Comparison of ENCODE assay signal across 24 cellular contexts in the genomic region with DNA sequence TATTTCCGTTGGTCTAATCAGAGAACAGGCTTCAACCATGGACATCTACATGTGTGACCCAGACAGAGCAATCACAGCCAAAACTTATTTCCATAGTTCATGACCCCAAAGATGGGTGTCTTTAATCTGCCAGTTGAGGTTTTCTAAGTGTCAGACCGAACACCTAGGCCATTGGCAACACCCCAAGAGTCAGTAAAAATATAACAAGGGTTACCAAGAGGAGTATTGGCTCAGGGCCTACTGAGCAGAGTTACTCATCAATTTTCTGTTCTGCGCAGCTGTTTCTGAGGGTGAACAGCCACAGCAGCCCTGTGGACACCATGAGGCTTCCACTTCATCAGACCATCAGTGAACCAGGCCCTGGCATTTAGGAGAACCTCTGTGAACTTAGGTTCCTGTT. TPM values are rescaled to one million over a fixed set of nuclear protein-coding genes. Genes with fewer than 3 reads are reported as not detected.
DNase-seq lines count a peak whose midpoint lies in the region; ATAC-seq, FAIRE-seq and TF ChIP-seq lines count a peak whose summit lies in the region.
"Had no signal": no experiment of that assay in that cellular context is flagged by ENCODE, and none has a peak within 500 bp of the region (broad histone marks: within the 10 kb centered on the region; RNA-seq: fewer than 3 reads in every experiment).

No MANE protein-coding gene starts in this region.

- POLR2A ChIA-PET in HepG2 (lab: Yijun Ruan, JAX): no interaction called here

- TF ChIP-seq RAD21 in liver (IDR thresholded peaks at IDR 0.05) (peak; percentile 35 to 46), HepG2 (CRISPR knock-in tag; IDR thresholded peaks at IDR 0.05) (no peak)

- H3K9ac ChIP-seq in liver (ENCODE audit: low read depth in 1 of 2, low read length in 2 of 2): no peak overlapping the region
- H3K9ac ChIP-seq in HepG2 (ENCODE audit: insufficient read depth, low read depth, low read length): no peak overlapping the region
- H3K9ac ChIP-seq: BLaER1 treated with 17β-estradiol and CSF1 and Interleukin-3, amounts not matched to agents 10 nM and 100 nM had no signal

- TF ChIP-seq EP300 in HepG2 (IDR thresholded peaks at IDR 0.05; ENCODE audit: low read depth in 2 of 2, low read length in 2 of 2): no peak
- no peak for TF ChIP-seq EP300 in HepG2 (CRISPR knock-in tag; IDR thresholded peaks at IDR 0.05; ENCODE audit: borderline replicate concordance)

- ATAC-seq in HepG2: no peak
- ATAC-seq in mucosa of descending colon: peak; percentile 27
- no peak for ATAC-seq in aorta (ENCODE audit: low FRiP score)

- H3K27me3 ChIP-seq in liver (ENCODE audit: control insufficient read depth in 4 of 4, insufficient read depth in 4 of 4, low read length in 3 of 4) (no peaks in the 10 kb centered on the region), HepG2 (ENCODE audit: control insufficient read depth in 1 of 2, insufficient read depth in 2 of 2, low read length in 2 of 2) (no peaks in the 10 kb centered on the region), small intestine (ENCODE audit: control insufficient read depth in 2 of 2, insufficient read depth in 2 of 2, low read length in 2 of 2) (no peaks in the 10 kb centered on the region), aorta (ENCODE audit: control insufficient read depth in 1 of 2, insufficient read depth in 2 of 2, low read length in 1 of 2) (no peaks in the 10 kb centered on the region)
- H3K27me3 ChIP-seq: BLaER1 treated with 17β-estradiol and CSF1 and Interleukin-3, amounts not matched to agents 10 nM and 100 nM had no signal

- H3K4me1 ChIP-seq in liver (ENCODE audit: control insufficient read depth in 4 of 4, insufficient read depth in 4 of 4, low read length in 3 of 4) (peaks cover 2 to 34% (median 7%) of the 10 kb centered on the region in 4 donors), HepG2 (ENCODE audit: insufficient read depth, low read length) (peaks cover 46% of the 10 kb centered on the region), mucosa of descending colon (ENCODE audit: low read depth) (no peaks in the 10 kb centered on the region), small intestine (ENCODE audit: control insufficient read depth in 2 of 2, insufficient read depth in 1 of 2, low read depth in 1 of 2, low read length in 1 of 2) (peaks cover 0 to 2% of the 10 kb centered on the region in 2 donors), aorta (ENCODE audit: control insufficient read depth in 1 of 2, insufficient read depth in 2 of 2, low read length in 2 of 2) (no peaks in the 10 kb centered on the region)

- no peak overlapping the region for H2AFZ ChIP-seq in HepG2 (ENCODE audit: low read length)
- H2AFZ ChIP-seq: PC-9 had no signal

- no peak overlapping the region for H3K4me2 ChIP-seq in HepG2 (ENCODE audit: low read depth, low read length)
- H3K4me2 ChIP-seq: BLaER1 treated with 17β-estradiol and CSF1 and Interleukin-3, amounts not matched to agents 10 nM and 100 nM; PC-9 had no signal

- DNase-seq in HepG2 (ENCODE audit: low spot score) (no peak), fibroblast of mammary gland (ENCODE audit: low read depth) (peak; percentile 21), mucosa of descending colon (no peak), small intestine (peak; percentile 42), GM12891 (ENCODE audit: insufficient read length, low spot score) (no peak), aorta (no peak), hepatic stellate cell (ENCODE audit: low spot score) (no peak)
- DNase-seq: AML-193; CD4-positive, alpha-beta T cell; MV-4-11; NCI-H1105; NCI-H1436 treated with DMSO at 0.1 percent for 48 hours; NCI-H187 treated with DMSO at 0.1 percent for 48 hours; NCI-H2171 treated with DMSO at 0.1 percent for 48 hours; NCI-H345; NCI-H510A treated with DMSO at 0.1 percent for 48 hours; PC-9; Right ventricle myocardium superior had no signal

- H3K4me3 ChIP-seq in liver (ENCODE audit: low read depth in 1 of 3, low read length in 3 of 3) (no peak overlapping the region), HepG2 (replicated peaks in 1 of 3; ENCODE audit: insufficient read depth in 1 of 3, low read depth in 2 of 3, low read length in 3 of 3) (no peak overlapping the region), fibroblast of mammary gland (ENCODE audit: control insufficient read depth, low read depth, low read length) (no peak overlapping the region), mucosa of descending colon (no peak overlapping the region), small intestine (ENCODE audit: low read depth in 1 of 2, low read length in 2 of 2) (no peak overlapping the region), aorta (ENCODE audit: low read length in 2 of 2) (no peak overlapping the region)
- H3K4me3 ChIP-seq: BLaER1 treated with 17β-estradiol and CSF1 and Interleukin-3, amounts not matched to agents 10 nM and 100 nM; PC-9 had no signal

- H3K36me3 ChIP-seq in liver (ENCODE audit: control insufficient read depth in 4 of 4, insufficient read depth in 3 of 4, low read depth in 1 of 4, low read length in 3 of 4) (peaks cover 0 to 19% (median 13%) of the 10 kb centered on the region in 4 donors), HepG2 (replicated peaks in 1 of 2; ENCODE audit: control insufficient read depth in 1 of 2, insufficient read depth in 2 of 2, low read length in 2 of 2) (peaks cover 6 to 13% of the 10 kb centered on the region in 2 experiments), mucosa of descending colon (ENCODE audit: low read depth) (peaks cover 6% of the 10 kb centered on the region), small intestine (ENCODE audit: control insufficient read depth in 2 of 2, insufficient read depth in 2 of 2, low read length in 2 of 2) (peaks cover 0 to 6% of the 10 kb centered on the region in 2 donors), aorta (ENCODE audit: control insufficient read depth in 1 of 2, insufficient read depth in 2 of 2, low read length in 1 of 2) (peaks cover 0 to 2% of the 10 kb centered on the region in 2 donors)

- no TSS peak for BruUV-seq in HepG2 (replicated peaks; lab: Mats Ljungman, UMichigan)

- TF ChIP-seq CTCF in liver (IDR thresholded peaks at IDR 0.05; ENCODE audit: low read depth, low read length, missing input control): no peak
- no peak for TF ChIP-seq CTCF in HepG2 (CRISPR knock-in tag; IDR thresholded peaks at IDR 0.05)
- no peak for TF ChIP-seq CTCF in fibroblast of mammary gland (conservative IDR thresholded peaks at IDR 0.05; ENCODE audit: control insufficient read depth, insufficient read depth, low read depth, low read length)
- no peak for TF ChIP-seq CTCF in mucosa of descending colon (IDR thresholded peaks at IDR 0.05)

- no peaks in the 10 kb centered on the region for H3K79me2 ChIP-seq in HepG2 (ENCODE audit: insufficient read depth, low read length)

- H3K9me3 ChIP-seq in liver (ENCODE audit: control insufficient read depth in 4 of 4, low read length in 3 of 4) (no peaks in the 10 kb centered on the region), HepG2 (ENCODE audit: low read length) (no peaks in the 10 kb centered on the region), mucosa of descending colon (no peaks in the 10 kb centered on the region), small intestine (ENCODE audit: control insufficient read depth, low read depth) (no peaks in the 10 kb centered on the region), aorta (ENCODE audit: control insufficient read depth, low read length) (no peaks in the 10 kb centered on the region)
- H3K9me3 ChIP-seq: BLaER1 treated with 17β-estradiol and CSF1 and Interleukin-3, amounts not matched to agents 10 nM and 100 nM had no signal

- intact Hi-C loops in HepG2 (cut with micrococcal nuclease; ENCODE audit: unreplicated experiment): no loop called here
- intact Hi-C loops in mucosa of descending colon (cut with DNase I, micrococcal nuclease): no loop called here
- intact Hi-C loops in aorta (cut with DNase I): no loop called here

- no peaks in the 10 kb centered on the region for H4K20me1 ChIP-seq in HepG2 (ENCODE audit: insufficient read depth, low read length)

- CTCF ChIA-PET in HepG2 (lab: Yijun Ruan, JAX; ENCODE audit: low intra/inter-chr PET ratio, low total read pairs): no interaction called here

- in situ Hi-C loops in HepG2 (cut with HindIII; ENCODE audit: extremely low pct_ligation_motif_present, low pct_unique_long_range_greater_than_20kb): no loop called here

- TF ChIP-seq POLR2A in HepG2 (IDR thresholded peaks at IDR 0.05; ENCODE audit: insufficient read depth in 1 of 2, low read depth in 2 of 2, low read length in 2 of 2) (no peak), GM12891 (IDR thresholded peaks at IDR 0.05; ENCODE audit: low read depth, low read length) (no peak)

- H3K27ac ChIP-seq in liver (ENCODE audit: low read depth in 1 of 2, low read length in 2 of 2) (peak overlapping the region; percentile 52 to 59), HepG2 (ENCODE audit: extremely low read length, insufficient read depth, low read length) (no peak overlapping the region), small intestine (ENCODE audit: low read depth in 1 of 2, low read length in 1 of 2) (no peak overlapping the region), aorta (ENCODE audit: low read depth in 1 of 2, low read length in 2 of 2) (no peak overlapping the region)
- H3K27ac ChIP-seq: BLaER1 treated with 17β-estradiol and CSF1 and Interleukin-3, amounts not matched to agents 10 nM and 100 nM; PC-9 had no signal

- WGBS in liver: 38% methylated on average over 3 of the region's 3 CpGs
- 92% methylated on average over 3 of the region's 3 CpGs for WGBS in HepG2 (ENCODE audit: low lambda C conversion rate)
- WGBS in small intestine, 3 donors: 36 to 78% (median 46%) methylated on average over 3 of the region's 3 CpGs
- 92 to 93% methylated on average over 3 of the region's 3 CpGs for WGBS in aorta, 2 donors

- FAIRE-seq in HepG2 (lab: Jason Lieb, UNC) (no peak), small intestine (lab: Jason Lieb, UNC) (no peak), GM12891 (lab: Jason Lieb, UNC) (no peak)
- FAIRE-seq: A204.1, G401.6, H54 had no signal

RNA-seq across cellular contexts. Expression of gene GUCD1, which starts 18.8 kb away (rescaled TPM):
- 100 to 1,000 TPM; 176 to 202 TPM for total RNA-seq in liver
- polyA plus RNA-seq in liver: 100 to 1,000 TPM; 118 to 182 TPM
- 125 and 128 TPM in 2 replicates for total RNA-seq in HepG2 (2016; rRNA removed; fragmentation: Illumina TruSeq; extraction: Trizol)
- total RNA-seq in HepG2 (2016; cell fraction: cytosol; rRNA removed; fragmentation: Illumina TruSeq; extraction: Trizol; ENCODE audit: low read depth): 57.0 and 62.1 TPM in 2 replicates
- total RNA-seq in HepG2 (2016; cell fraction: insoluble cytoplasmic fraction; rRNA removed; fragmentation: Illumina TruSeq; extraction: Trizol): 114 and 129 TPM in 2 replicates
- 156 and 159 TPM in 2 replicates for total RNA-seq in HepG2 (2016; cell fraction: membrane; rRNA removed; fragmentation: Illumina TruSeq; extraction: Trizol)
- total RNA-seq in HepG2 (2016; cell fraction: nucleus; rRNA removed; fragmentation: Illumina TruSeq; extraction: Trizol): 69.6 and 73.3 TPM in 2 replicates
- polyA plus RNA-seq in HepG2 (2011; rRNA removed): 245 and 282 TPM in 2 replicates
- 177 and 210 TPM in 2 replicates for polyA plus RNA-seq in HepG2 (2011; cell fraction: cytosol; rRNA removed)
- 217 and 220 TPM in 2 replicates for polyA plus RNA-seq in HepG2 (2011; cell fraction: nucleus; rRNA removed)
- 123 and 145 TPM in 2 replicates for polyA plus RNA-seq in HepG2 (2012)
- polyA plus RNA-seq in HepG2 (2016; cell fraction: cytosol; fragmentation: Illumina TruSeq; extraction: Trizol; ENCODE audit: low read depth): 33.4 and 34.1 TPM in 2 replicates
- 101 and 109 TPM in 2 replicates for polyA plus RNA-seq in HepG2 (2016; cell fraction: insoluble cytoplasmic fraction; fragmentation: Illumina TruSeq; extraction: Trizol; ENCODE audit: low read depth)
- 91.3 and 96.0 TPM in 2 replicates for polyA plus RNA-seq in HepG2 (2016; cell fraction: membrane; fragmentation: Illumina TruSeq; extraction: Trizol; ENCODE audit: low read depth)
- polyA plus RNA-seq in HepG2 (2016; cell fraction: nucleus; fragmentation: Illumina TruSeq; extraction: Trizol; ENCODE audit: insufficient read depth, low read depth): 119 and 131 TPM in 2 replicates
- polyA minus RNA-seq in HepG2 (2011; rRNA and poly(A)+ RNA removed; ENCODE audit: low replicate concordance): 194 and 636 TPM in 2 replicates
- 178 and 203 TPM in 2 replicates for polyA minus RNA-seq in HepG2 (2011; cell fraction: cytosol; rRNA and poly(A)+ RNA removed)
- 53.7 and 80.4 TPM in 2 replicates for polyA minus RNA-seq in HepG2 (2011; cell fraction: nucleus; rRNA and poly(A)+ RNA removed)
- total RNA-seq in mucosa of descending colon: 100 to 1,000 TPM; 188 to 243 (median 242) TPM
- 100 to 1,000 TPM; 147 to 494 (median 469) TPM for polyA plus RNA-seq in small intestine
- 60.7 TPM for polyA plus RNA-seq in GM12891 (2012; ENCODE audit: low read depth, missing spikeins)
- 10 to 100 TPM; 60.7 to 67.0 TPM for total RNA-seq in aorta
- 10 to 100 TPM; 42.2 to 71.6 TPM for polyA plus RNA-seq in aorta

RNA-seq across cellular contexts. Expression of gene SNRPD3, which starts 19.7 kb away (rescaled TPM):
- total RNA-seq in liver (100 to 1,000 TPM in 1 of 2 donors, 10 to 100 TPM in 1; 91.3 to 128 TPM), HepG2 (2016; rRNA removed; fragmentation: Illumina TruSeq; extraction: Trizol) (209 and 287 TPM in 2 replicates), mucosa of descending colon (10 to 100 TPM; 56.6 to 77.6 (median 77.2) TPM), aorta (10 to 100 TPM; 43.4 to 44.8 TPM)
- polyA plus RNA-seq in liver (10 to 100 TPM; 57.2 to 80.6 TPM), HepG2 (2011; rRNA removed) (107 and 110 TPM in 2 replicates), small intestine (100 to 1,000 TPM; 150 to 162 (median 156) TPM), aorta (10 to 100 TPM; 75.2 to 91.4 TPM)
- 29.0 and 31.7 TPM in 2 replicates for total RNA-seq in HepG2 (2016; cell fraction: cytosol; rRNA removed; fragmentation: Illumina TruSeq; extraction: Trizol; ENCODE audit: low read depth)
- 214 and 298 TPM in 2 replicates for total RNA-seq in HepG2 (2016; cell fraction: insoluble cytoplasmic fraction; rRNA removed; fragmentation: Illumina TruSeq; extraction: Trizol)
- total RNA-seq in HepG2 (2016; cell fraction: membrane; rRNA removed; fragmentation: Illumina TruSeq; extraction: Trizol): 35.4 and 36.1 TPM in 2 replicates
- total RNA-seq in HepG2 (2016; cell fraction: nucleus; rRNA removed; fragmentation: Illumina TruSeq; extraction: Trizol): 83.7 and 87.5 TPM in 2 replicates
- 278 and 291 TPM in 2 replicates for polyA plus RNA-seq in HepG2 (2011; cell fraction: cytosol; rRNA removed)
- polyA plus RNA-seq in HepG2 (2011; cell fraction: nucleus; rRNA removed): 55.5 and 61.4 TPM in 2 replicates
- 178 and 251 TPM in 2 replicates for polyA plus RNA-seq in HepG2 (2012)
- 35.3 and 40.6 TPM in 2 replicates for polyA plus RNA-seq in HepG2 (2016; cell fraction: cytosol; fragmentation: Illumina TruSeq; extraction: Trizol; ENCODE audit: low read depth)
- 420 and 438 TPM in 2 replicates for polyA plus RNA-seq in HepG2 (2016; cell fraction: insoluble cytoplasmic fraction; fragmentation: Illumina TruSeq; extraction: Trizol; ENCODE audit: low read depth)
- polyA plus RNA-seq in HepG2 (2016; cell fraction: membrane; fragmentation: Illumina TruSeq; extraction: Trizol; ENCODE audit: low read depth): 35.8 and 37.4 TPM in 2 replicates
- polyA plus RNA-seq in HepG2 (2016; cell fraction: nucleus; fragmentation: Illumina TruSeq; extraction: Trizol; ENCODE audit: insufficient read depth, low read depth): 132 and 146 TPM in 2 replicates
- polyA minus RNA-seq in HepG2 (2011; rRNA and poly(A)+ RNA removed; ENCODE audit: low replicate concordance): 134 and 369 TPM in 2 replicates
- polyA minus RNA-seq in HepG2 (2011; cell fraction: cytosol; rRNA and poly(A)+ RNA removed): 72.3 and 74.0 TPM in 2 replicates
- 83.2 and 93.4 TPM in 2 replicates for polyA minus RNA-seq in HepG2 (2011; cell fraction: nucleus; rRNA and poly(A)+ RNA removed)
- polyA plus RNA-seq in GM12891 (2012; ENCODE audit: low read depth, missing spikeins): 167 TPM

RNA-seq across cellular contexts. Expression of gene UPB1, which starts 41.0 kb away (rescaled TPM):
- total RNA-seq in liver (10 to 100 TPM in 1 of 2 donors, 1 to 10 TPM in 1; 7.1 to 67.6 TPM), HepG2 (2016; rRNA removed; fragmentation: Illumina TruSeq; extraction: Trizol) (0.60 and 1.2 TPM in 2 replicates), mucosa of descending colon (under 1 TPM; 0.16 to 0.20 (median 0.19) TPM), aorta (1 to 10 TPM; 1.2 to 1.6 TPM)
- polyA plus RNA-seq in liver (100 to 1,000 TPM in 1 of 2 donors, 10 to 100 TPM in 1; 50.0 to 115 TPM), HepG2 (2011; rRNA removed) (0.38 and 0.59 TPM in 2 replicates), small intestine (1 to 10 TPM in 2 of 3 donors, under 1 TPM in 1; 0.12 to 4.3 (median 1.8) TPM), aorta (under 1 TPM; 0.38 to 0.72 TPM)
- total RNA-seq in HepG2 (2016; cell fraction: cytosol; rRNA removed; fragmentation: Illumina TruSeq; extraction: Trizol; ENCODE audit: low read depth): 0.53 and 0.61 TPM in 2 replicates
- total RNA-seq in HepG2 (2016; cell fraction: insoluble cytoplasmic fraction; rRNA removed; fragmentation: Illumina TruSeq; extraction: Trizol): 0.43 and 0.89 TPM in 2 replicates
- 0.90 and 0.96 TPM in 2 replicates for total RNA-seq in HepG2 (2016; cell fraction: membrane; rRNA removed; fragmentation: Illumina TruSeq; extraction: Trizol)
- total RNA-seq in HepG2 (2016; cell fraction: nucleus; rRNA removed; fragmentation: Illumina TruSeq; extraction: Trizol): 1.0 and 1.1 TPM in 2 replicates
- polyA plus RNA-seq in HepG2 (2011; cell fraction: cytosol; rRNA removed): 0.24 and 0.28 TPM in 2 replicates
- 0.84 and 1.1 TPM in 2 replicates for polyA plus RNA-seq in HepG2 (2011; cell fraction: nucleus; rRNA removed)
- 0.49 and 1.2 TPM in 2 replicates for polyA plus RNA-seq in HepG2 (2012)
- polyA plus RNA-seq in HepG2 (2016; cell fraction: cytosol; fragmentation: Illumina TruSeq; extraction: Trizol; ENCODE audit: low read depth): 0.42 and 0.53 TPM in 2 replicates
- 0.80 and 0.84 TPM in 2 replicates for polyA plus RNA-seq in HepG2 (2016; cell fraction: insoluble cytoplasmic fraction; fragmentation: Illumina TruSeq; extraction: Trizol; ENCODE audit: low read depth)
- polyA plus RNA-seq in HepG2 (2016; cell fraction: membrane; fragmentation: Illumina TruSeq; extraction: Trizol; ENCODE audit: low read depth): 0.63 and 0.65 TPM in 2 replicates
- polyA plus RNA-seq in HepG2 (2016; cell fraction: nucleus; fragmentation: Illumina TruSeq; extraction: Trizol; ENCODE audit: insufficient read depth, low read depth): 1.5 and 1.6 TPM in 2 replicates
- polyA minus RNA-seq in HepG2 (2011; rRNA and poly(A)+ RNA removed; ENCODE audit: low replicate concordance): 0.05 and 0.22 TPM in 2 replicates
- not detected in 2 replicates for polyA minus RNA-seq in HepG2 (2011; cell fraction: cytosol; rRNA and poly(A)+ RNA removed)
- 0.77 and 0.99 TPM in 2 replicates for polyA minus RNA-seq in HepG2 (2011; cell fraction: nucleus; rRNA and poly(A)+ RNA removed)
- 7.6 TPM for polyA plus RNA-seq in GM12891 (2012; ENCODE audit: low read depth, missing spikeins)
- total RNA-seq: SK-MEL-5 had no signal

RNA-seq across cellular contexts. Expression of gene LRRC75B, which starts 56.8 kb away (rescaled TPM):
- total RNA-seq in liver (1 to 10 TPM; 7.8 to 8.5 TPM), HepG2 (2016; rRNA removed; fragmentation: Illumina TruSeq; extraction: Trizol) (5.7 and 11.8 TPM in 2 replicates), mucosa of descending colon (10 to 100 TPM in 2 of 3 donors, 1 to 10 TPM in 1; 7.5 to 15.7 (median 15.7) TPM), aorta (10 to 100 TPM in 1 of 2 donors, 1 to 10 TPM in 1; 4.6 to 15.0 TPM)
- polyA plus RNA-seq in liver (10 to 100 TPM; 10.2 to 14.3 TPM), HepG2 (2011; rRNA removed) (34.8 and 48.8 TPM in 2 replicates), small intestine (100 to 1,000 TPM in 2 of 3 donors, 10 to 100 TPM in 1; 15.5 to 123 (median 112) TPM), aorta (10 to 100 TPM in 1 of 2 donors, 1 to 10 TPM in 1; 6.1 to 47.7 TPM)
- total RNA-seq in HepG2 (2016; cell fraction: cytosol; rRNA removed; fragmentation: Illumina TruSeq; extraction: Trizol; ENCODE audit: low read depth): 14.2 and 14.4 TPM in 2 replicates
- total RNA-seq in HepG2 (2016; cell fraction: insoluble cytoplasmic fraction; rRNA removed; fragmentation: Illumina TruSeq; extraction: Trizol): 5.6 and 12.5 TPM in 2 replicates
- 14.8 and 16.4 TPM in 2 replicates for total RNA-seq in HepG2 (2016; cell fraction: membrane; rRNA removed; fragmentation: Illumina TruSeq; extraction: Trizol)
- total RNA-seq in HepG2 (2016; cell fraction: nucleus; rRNA removed; fragmentation: Illumina TruSeq; extraction: Trizol): 10.7 and 13.7 TPM in 2 replicates
- polyA plus RNA-seq in HepG2 (2011; cell fraction: cytosol; rRNA removed): 18.6 and 35.0 TPM in 2 replicates
- polyA plus RNA-seq in HepG2 (2011; cell fraction: nucleus; rRNA removed): 225 and 265 TPM in 2 replicates
- 19.0 and 24.1 TPM in 2 replicates for polyA plus RNA-seq in HepG2 (2012)
- 15.3 and 17.1 TPM in 2 replicates for polyA plus RNA-seq in HepG2 (2016; cell fraction: cytosol; fragmentation: Illumina TruSeq; extraction: Trizol; ENCODE audit: low read depth)
- 8.8 and 9.2 TPM in 2 replicates for polyA plus RNA-seq in HepG2 (2016; cell fraction: insoluble cytoplasmic fraction; fragmentation: Illumina TruSeq; extraction: Trizol; ENCODE audit: low read depth)
- 17.8 and 17.9 TPM in 2 replicates for polyA plus RNA-seq in HepG2 (2016; cell fraction: membrane; fragmentation: Illumina TruSeq; extraction: Trizol; ENCODE audit: low read depth)
- 32.8 and 35.7 TPM in 2 replicates for polyA plus RNA-seq in HepG2 (2016; cell fraction: nucleus; fragmentation: Illumina TruSeq; extraction: Trizol; ENCODE audit: insufficient read depth, low read depth)
- polyA minus RNA-seq in HepG2 (2011; rRNA and poly(A)+ RNA removed; ENCODE audit: low replicate concordance): 24.5 TPM in 1 of 2 replicates, not detected in the other
- 5.7 and 8.9 TPM in 2 replicates for polyA minus RNA-seq in HepG2 (2011; cell fraction: cytosol; rRNA and poly(A)+ RNA removed)
- 13.3 and 13.4 TPM in 2 replicates for polyA minus RNA-seq in HepG2 (2011; cell fraction: nucleus; rRNA and poly(A)+ RNA removed)
- 1.5 TPM for polyA plus RNA-seq in GM12891 (2012; ENCODE audit: low read depth, missing spikeins)
- total RNA-seq: CD4-positive, alpha-beta T cell had no signal

Comparison
In these comparisons a context has a peak if more than half of its experiments do, and no peak if none do; other contexts are left out.
1. H3K27ac ChIP-seq: peak in liver (2 of 2); none in HepG2 (single experiment), small intestine (0 of 2) and aorta (0 of 2).
2. DNase-seq: peak in fibroblast of mammary gland (single experiment) and small intestine (single experiment); none in HepG2 (single experiment), mucosa of descending colon (0 of 3), GM12891 (single experiment), aorta (0 of 2) and hepatic stellate cell (single experiment).